8 cellular contexts compared by ENCODE assay signal in the genomic region with DNA sequence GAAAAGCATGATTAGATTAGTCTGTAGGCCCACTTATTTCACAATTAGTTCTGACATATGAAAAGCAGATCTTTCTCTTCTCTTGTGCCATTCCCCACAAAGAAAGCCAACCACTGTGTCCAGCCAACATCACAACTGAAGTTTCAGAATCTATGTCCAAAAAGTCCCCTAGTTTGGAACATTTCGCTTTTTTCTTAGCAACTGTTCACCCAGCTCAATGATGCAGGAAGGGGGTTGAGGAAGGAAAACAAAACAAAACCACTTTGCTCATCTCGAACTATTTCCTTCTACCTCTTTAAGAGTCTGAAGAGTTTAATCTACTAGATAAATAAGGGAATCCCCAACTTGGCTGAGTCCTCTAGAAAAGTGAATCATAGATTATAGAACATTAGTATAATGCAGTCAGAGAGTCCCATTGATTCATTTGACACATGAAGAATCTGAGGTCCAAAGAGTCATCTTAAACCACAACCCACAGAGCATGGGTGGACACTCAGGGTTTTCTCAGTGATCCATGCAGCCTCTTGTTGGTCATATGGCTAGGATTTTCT.
A peak's percentile ranks its signal among the peaks of the same experiment; 100 is the strongest.
DNase-seq lines count a peak whose midpoint lies in the region; ATAC-seq and TF ChIP-seq lines count a peak whose summit lies in the region.

No MANE protein-coding gene starts in this region.

- peaks cover 25% of the 10 kb centered on the region for H3K36me3 Mint-ChIP-seq in activated naive CD8-positive, alpha-beta T cell

- intact Hi-C loops in left lung (cut with DNase I) = no loop called here

- DNase-seq in Daoy (ENCODE audit: low read depth) (peak; percentile 78), left lung (no peak), DMS114 treated with DMSO at 0.1 percent for 48 hours (lab: John Stamatoyannopoulos, UW; ENCODE audit: unreplicated experiment) (no peak), NCI-H1436 treated with DMSO at 0.1 percent for 48 hours (lab: John Stamatoyannopoulos, UW) (no peak), NCI-H128 (lab: John Stamatoyannopoulos, UW; ENCODE audit: unreplicated experiment) (no peak)

- peaks cover 0 to 32% of the 10 kb centered on the region in 2 donors for H3K36me3 ChIP-seq in left lung

- peaks cover 0 to 67% of the 10 kb centered on the region in 2 donors for H3K4me1 ChIP-seq in left lung

- H3K27me3 ChIP-seq in left lung = no peaks in the 10 kb centered on the region

- H3K27ac ChIP-seq in left lung = peak overlapping the region; percentile 53 to 88

- peak overlapping the region; percentile 85 for H3K4me3 Mint-ChIP-seq in activated naive CD8-positive, alpha-beta T cell

- H3K9me3 ChIP-seq in left lung = no peaks in the 10 kb centered on the region

- peaks cover 77% of the 10 kb centered on the region for H3K4me1 Mint-ChIP-seq in activated naive CD8-positive, alpha-beta T cell (ENCODE audit: low read depth)

- ATAC-seq in GM21360 (IDR thresholded peaks at IDR 0.05; ENCODE audit: unreplicated experiment) = peak; percentile 49
- peak; percentile 43 for ATAC-seq in HG03565 (IDR thresholded peaks at IDR 0.05; ENCODE audit: unreplicated experiment)
- ATAC-seq in left lung = peak; percentile 54

- TF ChIP-seq CTCF in left lung (IDR thresholded peaks at IDR 0.05) = no peak

- peak overlapping the region; percentile 98 for H3K27ac Mint-ChIP-seq in activated naive CD8-positive, alpha-beta T cell

- no peak overlapping the region for H3K4me3 ChIP-seq in left lung

- H3K9me3 Mint-ChIP-seq in activated naive CD8-positive, alpha-beta T cell (ENCODE audit: low read depth) = no peaks in the 10 kb centered on the region

- no peaks in the 10 kb centered on the region for H3K27me3 Mint-ChIP-seq in activated naive CD8-positive, alpha-beta T cell
